16 cellular contexts compared by ENCODE assay signal in genomic region chr2:225032249-225032648, GRCh38.
"Had no signal": no experiment of that assay in that cellular context is flagged by ENCODE, and none has a peak within 500 bp of the region (broad histone marks: within the 10 kb centered on the region; RNA-seq: fewer than 3 reads in every experiment).

No MANE protein-coding gene starts in this region.

- H3K9me3 ChIP-seq: lower lobe of right lung, sigmoid colon, spleen, tibial artery had no signal

- H3K27me3 Mint-ChIP-seq: activated B cell treated with CpG ODN at 0.5 μM for 24 hours; activated CD4-positive, alpha-beta T cell treated with anti-CD3 and anti-CD28 coated beads, Interleukin-2, amount 10 ng/mL, durations not matched to agents 7 days and 5 days; activated naive CD4-positive, alpha-beta T cell treated with anti-CD3 and anti-CD28 coated beads, Interleukin-2, amount 10 ng/mL, durations not matched to agents 7 days and 5 days; stimulated activated memory B cell treated with anti-CD40 and anti-IgM and Interleukin-4, amounts not matched to agents 10 μg/mL and 1 μg/mL and 100 μg/mL, for 72 hours had no signal

- H3K4me3 Mint-ChIP-seq: activated B cell treated with CpG ODN at 0.5 μM for 24 hours; activated CD4-positive, alpha-beta T cell treated with anti-CD3 and anti-CD28 coated beads, Interleukin-2, amount 10 ng/mL, durations not matched to agents 7 days and 5 days; activated naive CD4-positive, alpha-beta T cell treated with anti-CD3 and anti-CD28 coated beads, Interleukin-2, amount 10 ng/mL, durations not matched to agents 7 days and 5 days; nephron; stimulated activated memory B cell treated with anti-CD40 and anti-IgM and Interleukin-4, amounts not matched to agents 10 μg/mL and 1 μg/mL and 100 μg/mL, for 72 hours had no signal

- H2AFZ ChIP-seq: hepatocyte had no signal

- H3K27ac Mint-ChIP-seq: activated B cell treated with CpG ODN at 0.5 μM for 24 hours; activated naive CD4-positive, alpha-beta T cell treated with anti-CD3 and anti-CD28 coated beads, Interleukin-2, amount 10 ng/mL, durations not matched to agents 7 days and 5 days; activated T-helper 2 cell treated with anti-CD3 and anti-CD28 coated beads, Interferon-gamma antibody, Interleukin-2, Interleukin-4, amounts not matched to agents 10 μg/mL and 5 μg/mL and 100 μg/mL, durations not matched to agents 14 hours and 24 hours and 36 hours; nephron had no signal

- H3K79me2 ChIP-seq: hepatocyte had no signal

- H3K27ac ChIP-seq: epithelial cell of prostate, hepatocyte, lower lobe of right lung, sigmoid colon, spleen, tibial artery had no signal

- DNase-seq: activated B cell treated with CpG ODN at 0.5 μM for 24 hours; activated CD4-positive, alpha-beta T cell treated with anti-CD3 and anti-CD28 coated beads, Interleukin-2, amount 10 ng/mL, durations not matched to agents 7 days and 5 days; activated naive CD4-positive, alpha-beta T cell treated with anti-CD3 and anti-CD28 coated beads, Interleukin-2, amount 10 ng/mL, durations not matched to agents 7 days and 5 days; amniotic stem cell; foreskin fibroblast; islet precursor cell; lower lobe of right lung; sigmoid colon; spleen; stimulated activated CD4-positive, alpha-beta T cell treated with anti-CD3 and anti-CD28 coated beads, Interleukin-4, amount 100 ng/mL, for 4 hours; tibial artery had no signal

- H3K4me1 ChIP-seq: sigmoid colon, tibial artery had no signal

- H3K4me2 ChIP-seq: hepatocyte had no signal

- H3K4me3 ChIP-seq: hepatocyte, lower lobe of right lung, sigmoid colon, spleen, tibial artery had no signal

- H3K36me3 ChIP-seq: lower lobe of right lung, sigmoid colon, spleen, tibial artery had no signal

- H3K9me3 Mint-ChIP-seq: activated B cell treated with CpG ODN at 0.5 μM for 24 hours; activated naive CD4-positive, alpha-beta T cell treated with anti-CD3 and anti-CD28 coated beads, Interleukin-2, amount 10 ng/mL, durations not matched to agents 7 days and 5 days; activated T-helper 2 cell treated with anti-CD3 and anti-CD28 coated beads, Interferon-gamma antibody, Interleukin-2, Interleukin-4, amounts not matched to agents 10 μg/mL and 5 μg/mL and 100 μg/mL, durations not matched to agents 14 hours and 24 hours and 36 hours; nephron; stimulated activated memory B cell treated with anti-CD40 and anti-IgM and Interleukin-4, amounts not matched to agents 10 μg/mL and 1 μg/mL and 100 μg/mL, for 72 hours had no signal

- ATAC-seq: lower lobe of right lung had no signal

- H3K27me3 ChIP-seq: sigmoid colon, spleen, tibial artery had no signal
